Comparison of ENCODE assay signal across 9 cellular contexts in genomic region chr19:16449330-16449961, GRCh38. TPM values are rescaled to one million over a fixed set of nuclear protein-coding genes. Genes with fewer than 3 reads are reported as not detected.
A peak's percentile ranks its signal among the peaks of the same experiment; 100 is the strongest.
DNase-seq lines count a peak whose midpoint lies in the region; ATAC-seq lines count a peak whose summit lies in the region.
"Had no signal": no experiment of that assay in that cellular context is flagged by ENCODE, and none has a peak within 500 bp of the region (broad histone marks: within the 10 kb centered on the region; RNA-seq: fewer than 3 reads in every experiment).

No MANE protein-coding gene starts in this region.

- no peaks in the 10 kb centered on the region for H3K9me3 ChIP-seq in aorta (ENCODE audit: control insufficient read depth, low read length)

- H3K27me3 Mint-ChIP-seq in activated naive CD4-positive, alpha-beta T cell treated with anti-CD3 and anti-CD28 coated beads for 36 hours (ENCODE audit: low read depth): no peaks in the 10 kb centered on the region
- H3K27me3 Mint-ChIP-seq in activated T-helper 1 cell treated with anti-CD3 and anti-CD28 coated beads, Interleukin-12 subunit alpha, Interleukin-12 subunit beta, Interleukin-2, Interleukin-4 antibody, amounts not matched to agents 30 ng/mL and 10 ng/mL and 1 ng/mL, durations not matched to agents 14 hours and 24 hours and 36 hours (ENCODE audit: insufficient read depth): no peaks in the 10 kb centered on the region
- no peaks in the 10 kb centered on the region for H3K27me3 Mint-ChIP-seq in stimulated activated memory B cell treated with anti-CD40 and anti-IgM and Interleukin-4, amounts not matched to agents 10 μg/mL and 1 μg/mL and 100 μg/mL, for 72 hours

- peak; percentile 32 for DNase-seq in activated naive CD4-positive, alpha-beta T cell treated with anti-CD3 and anti-CD28 coated beads for 36 hours
- DNase-seq in activated naive CD4-positive, alpha-beta T cell treated with anti-CD3 and anti-CD28 coated beads, Interleukin-2, amount 50 U/mL, for 16 hours: no peak
- peak; percentile 39 for DNase-seq in activated T-helper 1 cell treated with anti-CD3 and anti-CD28 coated beads, Interleukin-12 subunit alpha, Interleukin-12 subunit beta, Interleukin-2, Interleukin-4 antibody, amounts not matched to agents 30 ng/mL and 10 ng/mL and 1 ng/mL, durations not matched to agents 14 hours and 24 hours and 36 hours (ENCODE audit: low spot score)
- DNase-seq in HPDE6-E6E7 (ENCODE audit: extremely low spot score): no peak
- DNase-seq in aorta: no peak
- DNase-seq in superior temporal gyrus (ENCODE audit: extremely low spot score): no peak

- no peak overlapping the region for H3K27ac ChIP-seq in aorta (ENCODE audit: low read depth in 1 of 2, low read length in 2 of 2)

- 92 to 94% methylated on average over 6 of the region's 6 CpGs for WGBS in aorta, 2 donors

- no peaks in the 10 kb centered on the region for H3K27me3 ChIP-seq in aorta (ENCODE audit: control insufficient read depth in 1 of 2, insufficient read depth in 2 of 2, low read length in 1 of 2)

- peaks cover 48% of the 10 kb centered on the region for H3K4me1 Mint-ChIP-seq in activated naive CD4-positive, alpha-beta T cell treated with anti-CD3 and anti-CD28 coated beads for 36 hours (ENCODE audit: low read depth)
- H3K4me1 Mint-ChIP-seq in activated T-helper 1 cell treated with anti-CD3 and anti-CD28 coated beads, Interleukin-12 subunit alpha, Interleukin-12 subunit beta, Interleukin-2, Interleukin-4 antibody, amounts not matched to agents 30 ng/mL and 10 ng/mL and 1 ng/mL, durations not matched to agents 14 hours and 24 hours and 36 hours (ENCODE audit: low read depth): peaks cover 35% of the 10 kb centered on the region
- H3K4me1 Mint-ChIP-seq in stimulated activated memory B cell treated with anti-CD40 and anti-IgM and Interleukin-4, amounts not matched to agents 10 μg/mL and 1 μg/mL and 100 μg/mL, for 72 hours: peaks cover 83% of the 10 kb centered on the region

- CTCF ChIA-PET in activated naive CD4-positive, alpha-beta T cell treated with anti-CD3 and anti-CD28 coated beads for 36 hours (lab: Charles Lee): interaction anchor here (0.7 kb wide), 1 partner anchor 94 kb away, joined by 5 read pairs; no protein-coding TSS in a partner anchor

- ATAC-seq in HG03175 (IDR thresholded peaks at IDR 0.05; ENCODE audit: unreplicated experiment) (peak; percentile 47), aorta (ENCODE audit: low FRiP score) (no peak)
- ATAC-seq in stimulated activated memory B cell treated with anti-CD40 and anti-IgM and Interleukin-4, amounts not matched to agents 10 μg/mL and 1 μg/mL and 100 μg/mL, for 72 hours: peak; percentile 76

- peaks cover 0 to 2% of the 10 kb centered on the region in 2 donors for H3K4me1 ChIP-seq in aorta (ENCODE audit: control insufficient read depth in 1 of 2, insufficient read depth in 2 of 2, low read length in 2 of 2)

- no peak overlapping the region for H3K4me3 Mint-ChIP-seq in activated naive CD4-positive, alpha-beta T cell treated with anti-CD3 and anti-CD28 coated beads for 36 hours
- no peak overlapping the region for H3K4me3 Mint-ChIP-seq in activated T-helper 1 cell treated with anti-CD3 and anti-CD28 coated beads, Interleukin-12 subunit alpha, Interleukin-12 subunit beta, Interleukin-2, Interleukin-4 antibody, amounts not matched to agents 30 ng/mL and 10 ng/mL and 1 ng/mL, durations not matched to agents 14 hours and 24 hours and 36 hours
- H3K4me3 Mint-ChIP-seq in stimulated activated memory B cell treated with anti-CD40 and anti-IgM and Interleukin-4, amounts not matched to agents 10 μg/mL and 1 μg/mL and 100 μg/mL, for 72 hours: peak overlapping the region; percentile 63

- H3K27ac Mint-ChIP-seq in activated naive CD4-positive, alpha-beta T cell treated with anti-CD3 and anti-CD28 coated beads for 36 hours: no peak overlapping the region
- peak overlapping the region; percentile 84 for H3K27ac Mint-ChIP-seq in activated T-helper 1 cell treated with anti-CD3 and anti-CD28 coated beads, Interleukin-12 subunit alpha, Interleukin-12 subunit beta, Interleukin-2, Interleukin-4 antibody, amounts not matched to agents 30 ng/mL and 10 ng/mL and 1 ng/mL, durations not matched to agents 14 hours and 24 hours and 36 hours
- peak overlapping the region; percentile 94 for H3K27ac Mint-ChIP-seq in stimulated activated memory B cell treated with anti-CD40 and anti-IgM and Interleukin-4, amounts not matched to agents 10 μg/mL and 1 μg/mL and 100 μg/mL, for 72 hours

- no peaks in the 10 kb centered on the region for H3K36me3 ChIP-seq in aorta (ENCODE audit: control insufficient read depth in 1 of 2, insufficient read depth in 2 of 2, low read length in 1 of 2)

- intact Hi-C loops in activated naive CD4-positive, alpha-beta T cell treated with anti-CD3 and anti-CD28 coated beads for 36 hours (cut with micrococcal nuclease): no loop called here
- intact Hi-C loops in activated T-helper 1 cell treated with anti-CD3 and anti-CD28 coated beads, Interleukin-12 subunit alpha, Interleukin-12 subunit beta, Interleukin-2, Interleukin-4 antibody, amounts not matched to agents 30 ng/mL and 10 ng/mL and 1 ng/mL, durations not matched to agents 14 hours and 24 hours and 36 hours (cut with micrococcal nuclease): no loop called here
- intact Hi-C loops in aorta (cut with DNase I): no loop called here

- no peaks in the 10 kb centered on the region for H3K9me3 Mint-ChIP-seq in activated naive CD4-positive, alpha-beta T cell treated with anti-CD3 and anti-CD28 coated beads for 36 hours
- H3K9me3 Mint-ChIP-seq in activated T-helper 1 cell treated with anti-CD3 and anti-CD28 coated beads, Interleukin-12 subunit alpha, Interleukin-12 subunit beta, Interleukin-2, Interleukin-4 antibody, amounts not matched to agents 30 ng/mL and 10 ng/mL and 1 ng/mL, durations not matched to agents 14 hours and 24 hours and 36 hours: peaks cover 10% of the 10 kb centered on the region
- peaks cover 3% of the 10 kb centered on the region for H3K9me3 Mint-ChIP-seq in stimulated activated memory B cell treated with anti-CD40 and anti-IgM and Interleukin-4, amounts not matched to agents 10 μg/mL and 1 μg/mL and 100 μg/mL, for 72 hours

- no peak overlapping the region for H3K4me3 ChIP-seq in aorta (ENCODE audit: low read length in 2 of 2)
- H3K4me3 ChIP-seq: lung had no signal

- peaks cover 8% of the 10 kb centered on the region for H3K36me3 Mint-ChIP-seq in activated naive CD4-positive, alpha-beta T cell treated with anti-CD3 and anti-CD28 coated beads for 36 hours (ENCODE audit: low read depth)
- peaks cover 12% of the 10 kb centered on the region for H3K36me3 Mint-ChIP-seq in activated T-helper 1 cell treated with anti-CD3 and anti-CD28 coated beads, Interleukin-12 subunit alpha, Interleukin-12 subunit beta, Interleukin-2, Interleukin-4 antibody, amounts not matched to agents 30 ng/mL and 10 ng/mL and 1 ng/mL, durations not matched to agents 14 hours and 24 hours and 36 hours (ENCODE audit: low read depth)
- peaks cover 29% of the 10 kb centered on the region for H3K36me3 Mint-ChIP-seq in stimulated activated memory B cell treated with anti-CD40 and anti-IgM and Interleukin-4, amounts not matched to agents 10 μg/mL and 1 μg/mL and 100 μg/mL, for 72 hours

RNA-seq across cellular contexts. Expression of gene EPS15L1, which starts 22.3 kb away (rescaled TPM):
- 10 to 100 TPM; 17.3 to 21.0 TPM for total RNA-seq in activated naive CD4-positive, alpha-beta T cell treated with anti-CD3 and anti-CD28 coated beads for 36 hours
- total RNA-seq in activated T-helper 1 cell treated with anti-CD3 and anti-CD28 coated beads, Interleukin-12 subunit alpha, Interleukin-12 subunit beta, Interleukin-2, Interleukin-4 antibody, amounts not matched to agents 30 ng/mL and 10 ng/mL and 1 ng/mL, durations not matched to agents 14 hours and 24 hours and 36 hours: 39.6 and 41.4 TPM in 2 replicates
- total RNA-seq in aorta: 10 to 100 TPM; 32.3 to 44.7 TPM
- 10 to 100 TPM in 1 of 2 donors, 1 to 10 TPM in 1; 7.1 to 15.7 TPM for polyA plus RNA-seq in aorta

RNA-seq across cellular contexts. Expression of gene CALR3, which starts 46.5 kb away (rescaled TPM):
- not detected for total RNA-seq in activated naive CD4-positive, alpha-beta T cell treated with anti-CD3 and anti-CD28 coated beads for 36 hours
- not detected in 2 replicates for total RNA-seq in activated T-helper 1 cell treated with anti-CD3 and anti-CD28 coated beads, Interleukin-12 subunit alpha, Interleukin-12 subunit beta, Interleukin-2, Interleukin-4 antibody, amounts not matched to agents 30 ng/mL and 10 ng/mL and 1 ng/mL, durations not matched to agents 14 hours and 24 hours and 36 hours
- not detected for total RNA-seq in aorta
- not detected for polyA plus RNA-seq in aorta
- total RNA-seq: lung had no signal

RNA-seq across cellular contexts. Expression of gene C19orf44, which starts 46.7 kb away (rescaled TPM):
- total RNA-seq in activated naive CD4-positive, alpha-beta T cell treated with anti-CD3 and anti-CD28 coated beads for 36 hours: 1 to 10 TPM; 2.1 to 2.6 TPM
- 4.4 and 5.6 TPM in 2 replicates for total RNA-seq in activated T-helper 1 cell treated with anti-CD3 and anti-CD28 coated beads, Interleukin-12 subunit alpha, Interleukin-12 subunit beta, Interleukin-2, Interleukin-4 antibody, amounts not matched to agents 30 ng/mL and 10 ng/mL and 1 ng/mL, durations not matched to agents 14 hours and 24 hours and 36 hours
- 1 to 10 TPM; 3.6 to 6.4 TPM for total RNA-seq in aorta
- 1 to 10 TPM; 1.4 to 8.2 TPM for polyA plus RNA-seq in aorta

Comparison
In these comparisons a context has a peak if more than half of its experiments do, and no peak if none do; other contexts are left out.
1. DNase-seq: peak in activated naive CD4-positive, alpha-beta T cell treated with anti-CD3 and anti-CD28 coated beads for 36 hours (single experiment) and activated T-helper 1 cell treated with anti-CD3 and anti-CD28 coated beads, Interleukin-12 subunit alpha, Interleukin-12 subunit beta, Interleukin-2, Interleukin-4 antibody, amounts not matched to agents 30 ng/mL and 10 ng/mL and 1 ng/mL, durations not matched to agents 14 hours and 24 hours and 36 hours (single experiment); none in activated naive CD4-positive, alpha-beta T cell treated with anti-CD3 and anti-CD28 coated beads, Interleukin-2, amount 50 U/mL, for 16 hours (single experiment), HPDE6-E6E7 (single experiment), aorta (0 of 2) and superior temporal gyrus (single experiment).